ENCODE assay signal across 8 cellular contexts in genomic region chr11:36500315-36500721, GRCh38. TPM values are rescaled to one million over a fixed set of nuclear protein-coding genes. Genes with fewer than 3 reads are reported as not detected.
DNase-seq lines count a peak whose midpoint lies in the region; ATAC-seq and TF ChIP-seq lines count a peak whose summit lies in the region.

No MANE protein-coding gene starts in this region.

- TF ChIP-seq POLR2A in gastrocnemius medialis (IDR thresholded peaks at IDR 0.05), result no peak

- H2AFZ ChIP-seq in ACC112 (ENCODE audit: low read length, unreplicated experiment), result no peak overlapping the region

- DNase-seq in RPMI7951 (ENCODE audit: low read depth) (peak; percentile 90), fibroblast of the conjunctiva (ENCODE audit: low read depth) (peak; percentile 65), gastrocnemius medialis (peak; percentile 28 to 56), NCI-H128 (lab: John Stamatoyannopoulos, UW; ENCODE audit: unreplicated experiment) (no peak), NCI-H1930 (lab: John Stamatoyannopoulos, UW) (no peak)

- no peaks in the 10 kb centered on the region for H3K27me3 ChIP-seq in ACC112 (ENCODE audit: insufficient read depth, low read length)
- H3K27me3 ChIP-seq in gastrocnemius medialis, result no peaks in the 10 kb centered on the region

- peak overlapping the region; percentile 11; the same call in 1 of the 2 replicates for H3K4me3 ChIP-seq in ACC112 (ENCODE audit: low read depth, low read length)
- H3K4me3 ChIP-seq in gastrocnemius medialis, result no peak overlapping the region

- H3K36me3 ChIP-seq in ACC112 (ENCODE audit: insufficient read depth, low read length), result peaks cover 10% of the 10 kb centered on the region; the same call in 1 of the 2 replicates
- peaks cover 0 to 31% of the 10 kb centered on the region in 2 donors for H3K36me3 ChIP-seq in gastrocnemius medialis

- intact Hi-C loops in gastrocnemius medialis (cut with DNase I; ENCODE audit: low total_unique reads), result no loop called here

- H3K4me1 ChIP-seq in ACC112 (ENCODE audit: control insufficient read depth, insufficient read depth, low read length, unreplicated experiment) (peaks cover 22% of the 10 kb centered on the region), gastrocnemius medialis (peaks cover 31 to 37% of the 10 kb centered on the region in 2 donors)

- in situ Hi-C loops in gastrocnemius medialis (cut with MboI; ENCODE audit: low sequenced_read_pairs in 4 of 4), result loop anchor here in 1 of 4 donors (25.0 kb wide), 1 partner anchor 213 kb away; the partner anchor contains the start of genes COMMD9 and PRR5L

- peak; percentile 96 for ATAC-seq in GM18858 (IDR thresholded peaks at IDR 0.05; ENCODE audit: unreplicated experiment)
- ATAC-seq in HG03045 (IDR thresholded peaks at IDR 0.05; ENCODE audit: unreplicated experiment), result peak; percentile 97
- ATAC-seq in gastrocnemius medialis, result peak; percentile 98

- no peaks in the 10 kb centered on the region for H3K9me3 ChIP-seq in gastrocnemius medialis

- peaks cover 14% of the 10 kb centered on the region for H3K79me2 ChIP-seq in ACC112 (ENCODE audit: control insufficient read depth, insufficient read depth, low read length, unreplicated experiment)

- no peak for TF ChIP-seq CTCF in gastrocnemius medialis (IDR thresholded peaks at IDR 0.05 in 4 of 5, conservative IDR thresholded peaks at IDR 0.05 in 1 of 5)

- H3K27ac ChIP-seq in ACC112 (ENCODE audit: low read depth, low read length) (peak overlapping the region; percentile 74), gastrocnemius medialis (peak overlapping the region; percentile 66 to 84 (median 80))

RNA-seq across cellular contexts. Expression of gene TRAF6, which starts 9.8 kb away (rescaled TPM):
- total RNA-seq in RPMI7951 (2014; rRNA removed; shearing (Covaris generic)), result 5.0 and 7.2 TPM in 2 replicates
- total RNA-seq in gastrocnemius medialis, result 10 to 100 TPM in 3 of 4 donors, 1 to 10 TPM in 1; 9.8 to 14.4 (median 11.3) TPM

Comparison
In these comparisons a context has a peak if more than half of its experiments do, and no peak if none do; other contexts are left out.
1. DNase-seq: peak in RPMI7951 (single experiment), fibroblast of the conjunctiva (single experiment) and gastrocnemius medialis (2 of 2); none in NCI-H128 (single experiment) and NCI-H1930 (0 of 2).
2. Peak in every context shown above with its lines, with median percentiles within 50 percentile points of each other: ATAC-seq.